In genomic region chr10:117838500-117839498, GRCh38 we compare ENCODE assay signal across 1 cellular context.
TF ChIP-seq lines count a peak whose summit lies in the region.

No MANE protein-coding gene starts in this region.

TF ChIP-seq in K562, 482 proteins besides CTCF, POLR2A, EP300 and RAD21:
- TF ChIP-seq ZBTB34 (CRISPR knock-in tag; IDR thresholded peaks at IDR 0.05): peak; percentile 48; the same call in 1 of the 2 replicates
TF ChIP-seq in K562: peak in this region for 1; not testable (repeated sequence) for 481.
